In the genomic region with DNA sequence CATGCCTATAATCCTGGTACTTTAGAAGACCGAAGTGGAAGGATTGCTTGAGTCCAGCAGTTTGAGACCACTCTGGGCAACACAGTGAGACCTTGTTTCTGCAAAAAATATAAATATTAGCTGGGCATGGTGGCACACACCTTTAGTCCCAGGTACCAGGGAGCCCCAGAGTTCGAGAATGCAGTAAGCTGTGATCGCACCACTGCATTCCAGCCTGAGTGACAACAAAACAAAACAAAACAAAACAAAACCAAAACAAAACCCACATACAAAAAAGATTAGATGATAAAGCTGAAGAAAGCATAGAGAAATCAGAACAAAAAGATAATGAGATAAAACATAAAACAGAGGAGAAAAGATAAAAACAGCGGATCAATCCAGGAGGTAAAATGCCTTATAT, we compare ENCODE assay signal across 26 cellular contexts.
DNase-seq lines count a peak whose midpoint lies in the region; ATAC-seq, FAIRE-seq and TF ChIP-seq lines count a peak whose summit lies in the region.
"Had no signal": no experiment of that assay in that cellular context is flagged by ENCODE, and none has a peak within 500 bp of the region (broad histone marks: within the 10 kb centered on the region; RNA-seq: fewer than 3 reads in every experiment).

No MANE protein-coding gene starts in this region.

- FAIRE-seq in GM12878 (lab: Jason Lieb, UNC): no peak
- FAIRE-seq: HTR-8/SVneo had no signal

- peaks cover 62% of the 10 kb centered on the region for H3K4me1 Mint-ChIP-seq in activated naive CD4-positive, alpha-beta T cell treated with anti-CD3 and anti-CD28 coated beads, Interleukin-2, amount 50 U/mL, for 24 hours
- H3K4me1 Mint-ChIP-seq in T-cell: peaks cover 64 to 67% (median 65%) of the 10 kb centered on the region in 3 donors
- H3K4me1 Mint-ChIP-seq in stimulated activated effector memory CD8-positive, alpha-beta T cell treated with anti-CD3 and anti-CD28 coated beads, Interleukin-12 subunit alpha, Interleukin-12 subunit beta, amount 100 ng/mL, for 72 hours: peaks cover 36% of the 10 kb centered on the region

- H3K27ac ChIP-seq in GM12878 (ENCODE audit: control insufficient read depth, insufficient read depth) (no peak overlapping the region), testis (no peak overlapping the region)
- H3K27ac ChIP-seq: GM23248, neutrophil, prostate gland, sigmoid colon, stomach, tibial nerve had no signal

- no peak overlapping the region for H3K9ac ChIP-seq in GM12878 (ENCODE audit: control insufficient read depth, insufficient read depth, low read length)
- H3K9ac ChIP-seq: GM23248 had no signal

- no peak overlapping the region for H3K4me3 ChIP-seq in GM12878
- no peak overlapping the region for H3K4me3 ChIP-seq in testis
- H3K4me3 ChIP-seq: dorsolateral prefrontal cortex, GM23248, lung, prostate gland, sigmoid colon, stomach, tibial nerve had no signal

- intact Hi-C loops in GM12878 (cut with micrococcal nuclease; ENCODE audit: unreplicated experiment): no loop called here
- intact Hi-C loops in testis (cut with DNase I; ENCODE audit: low total_unique reads): no loop called here

- H3K27ac Mint-ChIP-seq in activated naive CD4-positive, alpha-beta T cell treated with anti-CD3 and anti-CD28 coated beads, Interleukin-2, amount 50 U/mL, for 24 hours: peak overlapping the region; percentile 9
- peak overlapping the region; percentile 54 to 80 for H3K27ac Mint-ChIP-seq in T-cell
- peak overlapping the region; percentile 81 for H3K27ac Mint-ChIP-seq in stimulated activated effector memory CD8-positive, alpha-beta T cell treated with anti-CD3 and anti-CD28 coated beads, Interleukin-12 subunit alpha, Interleukin-12 subunit beta, amount 100 ng/mL, for 72 hours

- TF ChIP-seq POLR2A in GM12878 (IDR thresholded peaks at IDR 0.05; ENCODE audit: low read depth, low read length): no peak
- TF ChIP-seq POLR2A in testis (IDR thresholded peaks at IDR 0.05): no peak

- no peak for TF ChIP-seq CTCF in GM12878 (IDR thresholded peaks at IDR 0.05 in 2 of 3, conservative IDR thresholded peaks at IDR 0.05 in 1 of 3; ENCODE audit: control insufficient read depth in 2 of 3, extremely low read depth in 1 of 3, insufficient read depth in 1 of 3, low read depth in 3 of 3, low read length in 3 of 3)
- no peak for TF ChIP-seq CTCF in testis (IDR thresholded peaks at IDR 0.05)

- no peak overlapping the region for H3K4me3 Mint-ChIP-seq in activated naive CD4-positive, alpha-beta T cell treated with anti-CD3 and anti-CD28 coated beads, Interleukin-2, amount 50 U/mL, for 24 hours
- peak overlapping the region; percentile 19 to 60 (median 32) for H3K4me3 Mint-ChIP-seq in T-cell
- peak overlapping the region; percentile 51 for H3K4me3 Mint-ChIP-seq in stimulated activated effector memory CD8-positive, alpha-beta T cell treated with anti-CD3 and anti-CD28 coated beads, Interleukin-12 subunit alpha, Interleukin-12 subunit beta, amount 100 ng/mL, for 72 hours

- H3K27me3 ChIP-seq in GM12878 (replicated peaks in 1 of 2; ENCODE audit: control insufficient read depth in 2 of 2, insufficient read depth in 2 of 2, low read length in 1 of 2): no peaks in the 10 kb centered on the region
- no peaks in the 10 kb centered on the region for H3K27me3 ChIP-seq in testis
- H3K27me3 ChIP-seq: dorsolateral prefrontal cortex, neutrophil, sigmoid colon, stomach, tibial nerve had no signal

- H3K4me2 ChIP-seq in GM12878 (ENCODE audit: control insufficient read depth, insufficient read depth): no peak overlapping the region

- BruUV-seq in GM12878 (replicated peaks; lab: Mats Ljungman, UMichigan): no TSS peak

- POLR2A ChIA-PET in T-cell (lab: Charles Lee): interaction anchor here in 1 of 2 donors (0.6 kb wide), 1 partner anchor 30 kb away, joined by 24 read pairs; no protein-coding TSS in a partner anchor
- POLR2A ChIA-PET in GM12878 (lab: Charles Lee): interaction anchor here (0.5 to 1.2 kb wide), 3 partner anchors 9 to 39 kb away, joined by 3 to 8 read pairs (median 3); no protein-coding TSS in a partner anchor

- ATAC-seq in T-cell (replicated peaks in 1 of 4) (peak in 1 of 4 experiments; percentile 5), GM12878 (no peak), HG02938 (IDR thresholded peaks at IDR 0.05; ENCODE audit: unreplicated experiment) (no peak)
- no peak for ATAC-seq in stimulated activated effector memory CD8-positive, alpha-beta T cell treated with anti-CD3 and anti-CD28 coated beads, Interleukin-12 subunit alpha, Interleukin-12 subunit beta, amount 100 ng/mL, for 72 hours
- ATAC-seq: activated naive CD4-positive, alpha-beta T cell treated with anti-CD3 and anti-CD28 coated beads, Interleukin-2, amount 50 U/mL, for 72 hours; PC-3 had no signal

- CTCF ChIA-PET in T-cell (lab: Charles Lee) (interaction anchor here in 1 of 2 donors (0.6 kb wide), 1 partner anchor 29 kb away, joined by 5 read pairs; no protein-coding TSS in a partner anchor), GM12878 (lab: Yijun Ruan, JAX) (interaction anchor here (1.1 kb wide), 1 partner anchor 17 kb away, joined by 4 read pairs; no protein-coding TSS in a partner anchor)

- SMC1A ChIA-PET in GM12878 (lab: Charles Lee; ENCODE audit: uncharacterized antibody, unreplicated experiment): interaction anchor here (1.0 to 2.1 kb wide), 6 partner anchors 9 to 37 kb away, joined by 3 to 6 read pairs (median 4); no protein-coding TSS in a partner anchor

- 96% methylated on average over 4 of the region's 4 CpGs for WGBS in GM12878 (ENCODE audit: insufficient coverage, insufficient replicate concordance, low lambda C conversion rate, missing lambda C conversion rate)
- 90 to 99% methylated on average over 4 of the region's 4 CpGs for WGBS in testis, 2 donors

- H4K20me1 ChIP-seq in GM12878 (ENCODE audit: control insufficient read depth, insufficient read depth): no peaks in the 10 kb centered on the region

- no peak for TF ChIP-seq EP300 in GM12878 (IDR thresholded peaks at IDR 0.05; ENCODE audit: borderline replicate concordance in 1 of 2, control insufficient read depth in 1 of 2, low read depth in 2 of 2, low read length in 2 of 2)

- RAD21 ChIA-PET in GM12878 (lab: Charles Lee; ENCODE audit: unreplicated experiment): interaction anchor here (0.8 to 1.2 kb wide), 2 partner anchors 36 to 70 kb away, joined by 3 read pairs; no protein-coding TSS in a partner anchor

- peaks cover 32% of the 10 kb centered on the region for H3K79me2 ChIP-seq in GM12878 (ENCODE audit: control insufficient read depth, insufficient read depth, low read length)

- H2AFZ ChIP-seq in GM12878 (ENCODE audit: control insufficient read depth, low read depth, low read length): no peak overlapping the region
- H2AFZ ChIP-seq: GM23248 had no signal

- peaks cover 20% of the 10 kb centered on the region for H3K36me3 Mint-ChIP-seq in activated naive CD4-positive, alpha-beta T cell treated with anti-CD3 and anti-CD28 coated beads, Interleukin-2, amount 50 U/mL, for 24 hours
- H3K36me3 Mint-ChIP-seq in T-cell: peaks cover 59% of the 10 kb centered on the region
- peaks cover 64% of the 10 kb centered on the region for H3K36me3 Mint-ChIP-seq in stimulated activated effector memory CD8-positive, alpha-beta T cell treated with anti-CD3 and anti-CD28 coated beads, Interleukin-12 subunit alpha, Interleukin-12 subunit beta, amount 100 ng/mL, for 72 hours

- TF ChIP-seq RAD21 in GM12878 (IDR thresholded peaks at IDR 0.05; ENCODE audit: insufficient read depth, low read depth, low read length): no peak

- H3K36me3 ChIP-seq in GM12878 (ENCODE audit: control insufficient read depth in 2 of 2, insufficient read depth in 2 of 2, low read length in 1 of 2) (peaks cover 29 to 32% of the 10 kb centered on the region in 2 experiments), testis (ENCODE audit: low read depth, missing control alignments) (no peaks in the 10 kb centered on the region)
- H3K36me3 ChIP-seq: prostate gland had no signal

- no peaks in the 10 kb centered on the region for H3K27me3 Mint-ChIP-seq in activated naive CD4-positive, alpha-beta T cell treated with anti-CD3 and anti-CD28 coated beads, Interleukin-2, amount 50 U/mL, for 24 hours
- no peaks in the 10 kb centered on the region for H3K27me3 Mint-ChIP-seq in T-cell

- H3K9me3 Mint-ChIP-seq in activated naive CD4-positive, alpha-beta T cell treated with anti-CD3 and anti-CD28 coated beads, Interleukin-2, amount 50 U/mL, for 24 hours: no peaks in the 10 kb centered on the region
- no peaks in the 10 kb centered on the region for H3K9me3 Mint-ChIP-seq in T-cell
- no peaks in the 10 kb centered on the region for H3K9me3 Mint-ChIP-seq in stimulated activated effector memory CD8-positive, alpha-beta T cell treated with anti-CD3 and anti-CD28 coated beads, Interleukin-12 subunit alpha, Interleukin-12 subunit beta, amount 100 ng/mL, for 72 hours
- H3K9me3 Mint-ChIP-seq: activated naive CD4-positive, alpha-beta T cell treated with anti-CD3 and anti-CD28 coated beads, Interleukin-2, amount 50 U/mL, for 72 hours had no signal

- DNase-seq in activated naive CD4-positive, alpha-beta T cell (lab: John Stamatoyannopoulos, UW): no peak
- no peak for DNase-seq in T-cell
- DNase-seq in GM12878 (ENCODE audit: low read depth, low spot score): no peak
- no peak for DNase-seq in stimulated activated effector memory CD8-positive, alpha-beta T cell treated with anti-CD3 and anti-CD28 coated beads, Interleukin-12 subunit alpha, Interleukin-12 subunit beta, amount 100 ng/mL, for 72 hours (ENCODE audit: low spot score in 2 of 2)
- no peak for DNase-seq in ACHN
- no peak for DNase-seq in testis
- DNase-seq: activated CD4-positive, CD25-positive, alpha-beta regulatory T cell treated with anti-CD3 and anti-CD28 coated beads, Interleukin-2, amount 50 U/mL, for 72 hours; activated CD8-positive, alpha-beta memory T cell treated with anti-CD3 and anti-CD28 coated beads, Interleukin-2, amount 50 U/mL, for 48 hours; dorsolateral prefrontal cortex; GM23248; head of caudate nucleus; KBM-7; NCI-H1436; NCI-H446 treated with DMSO at 0.1 percent for 48 hours; PC-3; Right ventricle myocardium superior; sigmoid colon; stomach had no signal

- no peaks in the 10 kb centered on the region for H3K9me3 ChIP-seq in GM12878 (replicated peaks; ENCODE audit: control insufficient read depth, insufficient read depth, low read length)
- H3K9me3 ChIP-seq in testis: no peaks in the 10 kb centered on the region
- H3K9me3 ChIP-seq: neutrophil, prostate gland, sigmoid colon, stomach, tibial nerve had no signal

- no peaks in the 10 kb centered on the region for H3K4me1 ChIP-seq in GM12878 (ENCODE audit: control insufficient read depth, insufficient read depth, low read length)
- peaks cover 5% of the 10 kb centered on the region for H3K4me1 ChIP-seq in testis
- H3K4me1 ChIP-seq: prostate gland, sigmoid colon had no signal

- in situ Hi-C loops in GM12878 (cut with MboI) (no loop called here), ACHN (cut with HindIII; ENCODE audit: low pct_ligation_motif_present, low pct_unique_long_range_greater_than_20kb, low sequenced_read_pairs) (no loop called here)

Comparison
In these comparisons a context has a peak if more than half of its experiments do, and no peak if none do; other contexts are left out.
1. H3K27ac Mint-ChIP-seq: peak in every context shown above with its lines; median percentile 81 in stimulated activated effector memory CD8-positive, alpha-beta T cell treated with anti-CD3 and anti-CD28 coated beads, Interleukin-12 subunit alpha, Interleukin-12 subunit beta, amount 100 ng/mL, for 72 hours; 67 in T-cell; 9 in activated naive CD4-positive, alpha-beta T cell treated with anti-CD3 and anti-CD28 coated beads, Interleukin-2, amount 50 U/mL, for 24 hours.